In genomic region chr1:98496246-98496995, GRCh38 we compare ENCODE assay signal across 28 cellular contexts.
A peak's percentile ranks its signal among the peaks of the same experiment; 100 is the strongest.
DNase-seq lines count a peak whose midpoint lies in the region; ATAC-seq and TF ChIP-seq lines count a peak whose summit lies in the region.
"Had no signal": no experiment of that assay in that cellular context is flagged by ENCODE, and none has a peak within 500 bp of the region (broad histone marks: within the 10 kb centered on the region; RNA-seq: fewer than 3 reads in every experiment).

No MANE protein-coding gene starts in this region.

- no peaks in the 10 kb centered on the region for H3K36me3 Mint-ChIP-seq in type B pancreatic cell
- H3K36me3 Mint-ChIP-seq: activated naive CD4-positive, alpha-beta T cell treated with anti-CD3 and anti-CD28 coated beads, Interleukin-2, amount 10 ng/mL, durations not matched to agents 7 days and 5 days; memory B cell had no signal

- no peaks in the 10 kb centered on the region for H3K9me3 Mint-ChIP-seq in type B pancreatic cell
- H3K9me3 Mint-ChIP-seq: CD4-positive, alpha-beta T cell; memory B cell; T-helper 2 cell treated with Interferon-gamma antibody and Interleukin-4, amounts not matched to agents 5 μg/mL and 100 μg/mL, for 36 hours had no signal

- no peaks in the 10 kb centered on the region for H3K4me1 Mint-ChIP-seq in type B pancreatic cell (ENCODE audit: unreplicated experiment)
- H3K4me1 Mint-ChIP-seq: activated naive CD4-positive, alpha-beta T cell treated with anti-CD3 and anti-CD28 coated beads, Interleukin-2, amount 10 ng/mL, durations not matched to agents 7 days and 5 days; endodermal cell; memory B cell had no signal

- ATAC-seq in HG02798 (IDR thresholded peaks at IDR 0.05; ENCODE audit: poor library complexity, unreplicated experiment), result no peak
- ATAC-seq in GM21528 (IDR thresholded peaks at IDR 0.05; ENCODE audit: low FRiP score, unreplicated experiment), result no peak
- ATAC-seq: heart right ventricle; left cardiac atrium; SK-N-SH treated with all-trans-retinoic acid at 6 μM for 48 hours; stimulated activated naive CD8-positive, alpha-beta T cell treated with anti-CD3 and anti-CD28 coated beads, Interleukin-15, Interleukin-2, amounts not matched to agents 100 U/mL and 50 U/mL, for 24 hours had no signal

- H3K27me3 Mint-ChIP-seq in type B pancreatic cell, result no peaks in the 10 kb centered on the region
- H3K27me3 Mint-ChIP-seq: activated naive CD4-positive, alpha-beta T cell treated with anti-CD3 and anti-CD28 coated beads, Interleukin-2, amount 10 ng/mL, durations not matched to agents 7 days and 5 days; CD4-positive, alpha-beta T cell; memory B cell had no signal

- no peak overlapping the region for H3K4me3 ChIP-seq in epithelial cell of esophagus (ENCODE audit: low read length)
- H3K4me3 ChIP-seq: heart right ventricle, prostate gland, thoracic aorta had no signal

- peak overlapping the region; percentile 27 for H3K27ac Mint-ChIP-seq in type B pancreatic cell
- H3K27ac Mint-ChIP-seq: activated naive CD4-positive, alpha-beta T cell treated with anti-CD3 and anti-CD28 coated beads, Interleukin-2, amount 10 ng/mL, durations not matched to agents 7 days and 5 days; CD4-positive, alpha-beta T cell; endodermal cell; H9; memory B cell; T-helper 2 cell treated with Interferon-gamma antibody and Interleukin-4, amounts not matched to agents 5 μg/mL and 100 μg/mL, for 36 hours had no signal

- no peak overlapping the region for H3K4me3 Mint-ChIP-seq in type B pancreatic cell
- H3K4me3 Mint-ChIP-seq: activated naive CD4-positive, alpha-beta T cell treated with anti-CD3 and anti-CD28 coated beads, Interleukin-2, amount 10 ng/mL, durations not matched to agents 7 days and 5 days; CD4-positive, alpha-beta T cell; endodermal cell; H9; memory B cell; T-helper 2 cell treated with Interferon-gamma antibody and Interleukin-4, amounts not matched to agents 5 μg/mL and 100 μg/mL, for 36 hours had no signal

- DNase-seq in GM03348 (ENCODE audit: low spot score), result peak; percentile 4
- peak; percentile 59 for DNase-seq in M059J (ENCODE audit: low read depth)
- peak; percentile 64 for DNase-seq in epithelial cell of esophagus (ENCODE audit: low read depth)
- no peak for DNase-seq in type B pancreatic cell (ENCODE audit: extremely low spot score, unreplicated experiment)
- DNase-seq in NCI-H2107 treated with DMSO at 0.1 percent for 48 hours (lab: John Stamatoyannopoulos, UW; ENCODE audit: unreplicated experiment), result no peak
- DNase-seq: activated CD4-positive, alpha-beta T cell treated with anti-CD3 and anti-CD28 coated beads for 4 hours; activated naive CD4-positive, alpha-beta T cell treated with anti-CD3 and anti-CD28 coated beads, Interleukin-2, amount 10 ng/mL, durations not matched to agents 7 days and 5 days; activated T-cell treated with anti-CD3 and anti-CD28 coated beads, Interleukin-2, amount 50 U/mL, for 48 hours; CD4-positive, alpha-beta T cell; cortex of kidney; endodermal cell; GDM1; H9; heart right ventricle; left cardiac atrium; MV-4-11; NCI-H1694; NCI-H748 treated with DMSO at 0.1 percent for 48 hours; RPMI8226; stimulated activated CD4-positive, alpha-beta T cell treated with anti-CD3 and anti-CD28 coated beads, Interleukin-15, amount 100 ng/mL, for 24 hours; stimulated activated naive CD8-positive, alpha-beta T cell treated with anti-CD3 and anti-CD28 coated beads, Interleukin-15, Interleukin-2, amounts not matched to agents 100 U/mL and 50 U/mL, for 24 hours had no signal

- TF ChIP-seq CTCF in epithelial cell of esophagus (IDR thresholded peaks at IDR 0.05; ENCODE audit: insufficient read depth, low read depth, low read length, missing control alignments), result no peak
- TF ChIP-seq CTCF in type B pancreatic cell (conservative IDR thresholded peaks at IDR 0.05), result no peak

Comparison
In these comparisons a context has a peak if more than half of its experiments do, and no peak if none do; other contexts are left out.
1. DNase-seq: peak in GM03348 (single experiment), M059J (single experiment) and epithelial cell of esophagus (single experiment); none in type B pancreatic cell (single experiment) and NCI-H2107 treated with DMSO at 0.1 percent for 48 hours (single experiment).